In the genomic region with DNA sequence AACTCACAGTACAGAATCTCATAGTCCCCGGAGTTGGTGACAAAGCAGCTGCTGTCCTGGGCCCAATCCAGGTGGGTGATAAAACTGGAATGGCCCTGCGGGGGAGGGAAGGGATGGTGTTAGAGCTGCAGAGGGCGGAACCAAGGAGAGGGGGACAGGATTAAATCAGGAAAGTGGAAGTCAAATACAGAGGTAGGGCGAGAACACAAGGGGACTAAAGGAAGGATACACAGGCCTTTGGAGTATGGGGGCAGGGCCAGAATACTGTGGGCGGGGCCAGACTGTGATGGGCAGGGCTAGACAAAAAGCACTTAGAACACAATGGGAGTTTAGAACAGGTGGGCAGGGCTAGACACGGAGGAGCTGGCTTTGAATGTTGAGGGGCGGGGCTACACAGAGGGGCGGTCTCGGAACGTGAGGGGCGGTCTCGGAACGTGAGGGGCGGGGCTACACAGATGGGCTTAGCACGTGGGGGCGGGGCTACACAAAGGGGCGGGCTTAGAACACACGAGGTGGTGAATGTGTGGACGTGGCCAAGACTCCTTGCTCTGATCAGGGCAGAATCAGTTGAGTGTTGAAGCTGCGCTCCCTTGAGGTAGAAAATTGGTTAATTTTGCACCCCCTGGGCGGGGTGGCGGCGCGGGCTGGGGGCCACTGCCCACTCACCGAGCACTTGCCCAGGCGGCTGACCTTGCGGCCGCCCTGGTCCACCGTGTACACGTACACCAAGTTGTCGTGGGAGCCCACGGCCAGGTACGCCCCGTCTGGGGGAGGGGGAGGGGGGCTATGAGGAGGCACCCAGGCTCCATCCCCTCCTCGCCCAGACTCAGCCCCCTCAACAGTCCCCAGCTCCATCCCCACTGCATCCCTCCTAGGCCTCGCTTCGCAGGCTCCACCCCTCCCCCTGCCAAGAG, we compare ENCODE assay signal across 8 cellular contexts. TPM values are rescaled to one million over a fixed set of nuclear protein-coding genes. Genes with fewer than 3 reads are reported as not detected.
A peak's percentile ranks its signal among the peaks of the same experiment; 100 is the strongest.
DNase-seq lines count a peak whose midpoint lies in the region; ATAC-seq and TF ChIP-seq lines count a peak whose summit lies in the region.

No MANE protein-coding gene starts in this region.

- no peaks in the 10 kb centered on the region for H3K27me3 ChIP-seq in GM23338 (ENCODE audit: insufficient read depth)

- peak overlapping the region; percentile 92 for H3K27ac ChIP-seq in GM23338 (ENCODE audit: low read depth)

- H3K9me2 ChIP-seq in GM23338 (ENCODE audit: insufficient read depth) = no peaks in the 10 kb centered on the region

- H3K4me1 Mint-ChIP-seq in GM23338 = peaks cover 14% of the 10 kb centered on the region
- peaks cover 28% of the 10 kb centered on the region for H3K4me1 Mint-ChIP-seq in activated CD4-positive, alpha-beta memory T cell treated with anti-CD3 and anti-CD28 coated beads, Interleukin-2, amount 10 ng/mL, durations not matched to agents 7 days and 5 days
- H3K4me1 Mint-ChIP-seq in memory B cell = peaks cover 6% of the 10 kb centered on the region

- 0 out of 2 replicates have a peak, but pooled peaks cover 4% of the 10 kb centered on the region for H3F3A ChIP-seq in GM23338 (replicated peaks; ENCODE audit: low read depth)

- H3K79me2 ChIP-seq in GM23338 (replicated peaks; ENCODE audit: insufficient read depth) = no peaks in the 10 kb centered on the region

- H3K36me3 ChIP-seq in GM23338 (ENCODE audit: insufficient read depth) = no peaks in the 10 kb centered on the region

- DNase-seq in AG08396 (ENCODE audit: low spot score) = peak; percentile 87
- peak; percentile 99 for DNase-seq in GM23338 (ENCODE audit: low spot score)
- peak; percentile 30 for DNase-seq in NCI-H748 treated with DMSO at 0.1 percent for 48 hours (lab: John Stamatoyannopoulos, UW)
- peak; percentile 86 for DNase-seq in activated CD4-positive, alpha-beta memory T cell treated with anti-CD3 and anti-CD28 coated beads, Interleukin-2, amount 10 ng/mL, durations not matched to agents 7 days and 5 days
- DNase-seq in effector CD8-positive, alpha-beta T cell (lab: John Stamatoyannopoulos, UW) = peak; percentile 60
- DNase-seq in memory B cell (ENCODE audit: low spot score in 2 of 2) = peak; percentile 60 to 68
- DNase-seq in stimulated activated CD8-positive, alpha-beta memory T cell treated with anti-CD3 and anti-CD28 coated beads, Interleukin-4, amount 100 ng/mL, for 24 hours (ENCODE audit: low read depth) = peak; percentile 64

- no peaks in the 10 kb centered on the region for H4K20me1 ChIP-seq in GM23338 (replicated peaks; ENCODE audit: insufficient read depth)

- H3K27ac Mint-ChIP-seq in GM23338 (peak overlapping the region; percentile 96), memory B cell (no peak overlapping the region)
- H3K27ac Mint-ChIP-seq in activated CD4-positive, alpha-beta memory T cell treated with anti-CD3 and anti-CD28 coated beads, Interleukin-2, amount 10 ng/mL, durations not matched to agents 7 days and 5 days = peak overlapping the region; percentile 54

- H3K4me1 ChIP-seq in GM23338 (ENCODE audit: insufficient read depth) = peaks cover 11% of the 10 kb centered on the region; the same call in 1 of the 2 replicates

- POLR2A ChIA-PET in activated CD4-positive, alpha-beta memory T cell treated with anti-CD3 and anti-CD28 coated beads, Interleukin-2, amount 10 ng/mL, durations not matched to agents 7 days and 5 days (lab: Charles Lee) = interaction anchor here (8.0 kb wide), 1 partner anchor 25 kb away, joined by 85 read pairs; the partner anchor contains the start of gene EML2

- peak overlapping the region; percentile 96 for H3K4me2 ChIP-seq in GM23338

- H3K9me3 Mint-ChIP-seq in GM23338 = no peaks in the 10 kb centered on the region
- H3K9me3 Mint-ChIP-seq in activated CD4-positive, alpha-beta memory T cell treated with anti-CD3 and anti-CD28 coated beads, Interleukin-2, amount 10 ng/mL, durations not matched to agents 7 days and 5 days = no peaks in the 10 kb centered on the region
- no peaks in the 10 kb centered on the region for H3K9me3 Mint-ChIP-seq in memory B cell

- peak; percentile 90 for ATAC-seq in GM23338
- peak; percentile 96 for ATAC-seq in memory B cell (ENCODE audit: low read depth)
- ATAC-seq in HG02763 (IDR thresholded peaks at IDR 0.05; ENCODE audit: unreplicated experiment) = no peak

- peak overlapping the region; percentile 83 for H2AFZ ChIP-seq in GM23338

- CTCF ChIA-PET in activated CD4-positive, alpha-beta memory T cell treated with anti-CD3 and anti-CD28 coated beads, Interleukin-2, amount 10 ng/mL, durations not matched to agents 7 days and 5 days (lab: Charles Lee) = interaction anchor here (2.3 kb wide), 1 partner anchor 26 kb away, joined by 10 read pairs; no protein-coding TSS in a partner anchor

- no peak for TF ChIP-seq CTCF in GM23338 (conservative IDR thresholded peaks at IDR 0.05; ENCODE audit: low read depth in 2 of 2)

- H3K4me3 Mint-ChIP-seq in GM23338 (peak overlapping the region; percentile 92), memory B cell (no peak overlapping the region)
- H3K4me3 Mint-ChIP-seq in activated CD4-positive, alpha-beta memory T cell treated with anti-CD3 and anti-CD28 coated beads, Interleukin-2, amount 10 ng/mL, durations not matched to agents 7 days and 5 days = no peak overlapping the region

- H3K36me3 Mint-ChIP-seq in GM23338 (ENCODE audit: low read depth) (peaks cover 29% of the 10 kb centered on the region; the same call in 2 of the 3 replicates), memory B cell (peaks cover 31% of the 10 kb centered on the region)
- peaks cover 65% of the 10 kb centered on the region for H3K36me3 Mint-ChIP-seq in activated CD4-positive, alpha-beta memory T cell treated with anti-CD3 and anti-CD28 coated beads, Interleukin-2, amount 10 ng/mL, durations not matched to agents 7 days and 5 days (ENCODE audit: low read depth)

- H3K27me3 Mint-ChIP-seq in GM23338 (ENCODE audit: insufficient read depth, low read depth, poor library complexity) (peaks cover 13% of the 10 kb centered on the region), memory B cell (no peaks in the 10 kb centered on the region)
- H3K27me3 Mint-ChIP-seq in activated CD4-positive, alpha-beta memory T cell treated with anti-CD3 and anti-CD28 coated beads, Interleukin-2, amount 10 ng/mL, durations not matched to agents 7 days and 5 days = no peaks in the 10 kb centered on the region

- peak overlapping the region; percentile 95 for H3K4me3 ChIP-seq in GM23338

TF ChIP-seq in GM23338, 12 proteins besides CTCF, POLR2A, EP300 and RAD21:
- peak; percentile 58 for TF ChIP-seq POLR2AphosphoS5 (IDR thresholded peaks at IDR 0.05; ENCODE audit: low read depth)
- no peak for TF ChIP-seq ZNF331 (CRISPR knock-in tag; IDR thresholded peaks at IDR 0.05; ENCODE audit: low read depth)
TF ChIP-seq in GM23338: peak in this region for 1.

RNA-seq across cellular contexts. Expression of gene GPR4, which starts 14.0 kb away (rescaled TPM):
- 0.14 and 0.35 TPM in 2 replicates for total RNA-seq in GM23338 (2014; rRNA removed; shearing (Covaris generic))
- polyA plus RNA-seq in GM23338 (2016; fragmentation: Nextera tagmentation; extraction: Ambion mirVana) = 0.06 and 0.59 TPM in 2 replicates
- not detected for total RNA-seq in activated CD4-positive, alpha-beta memory T cell treated with anti-CD3 and anti-CD28 coated beads, Interleukin-2, amount 10 ng/mL, durations not matched to agents 7 days and 5 days

RNA-seq across cellular contexts. Expression of gene EML2, which starts 23.1 kb away (rescaled TPM):
- 28.9 and 33.9 TPM in 2 replicates for total RNA-seq in GM23338 (2014; rRNA removed; shearing (Covaris generic))
- 7.1 and 8.0 TPM in 2 replicates for polyA plus RNA-seq in GM23338 (2016; fragmentation: Nextera tagmentation; extraction: Ambion mirVana)
- 100 to 1,000 TPM; 136 to 146 TPM for total RNA-seq in activated CD4-positive, alpha-beta memory T cell treated with anti-CD3 and anti-CD28 coated beads, Interleukin-2, amount 10 ng/mL, durations not matched to agents 7 days and 5 days

RNA-seq across cellular contexts. Expression of gene OPA3, which starts 31.4 kb away (rescaled TPM):
- 13.5 and 14.5 TPM in 2 replicates for total RNA-seq in GM23338 (2014; rRNA removed; shearing (Covaris generic))
- 9.1 and 11.5 TPM in 2 replicates for polyA plus RNA-seq in GM23338 (2016; fragmentation: Nextera tagmentation; extraction: Ambion mirVana)
- total RNA-seq in activated CD4-positive, alpha-beta memory T cell treated with anti-CD3 and anti-CD28 coated beads, Interleukin-2, amount 10 ng/mL, durations not matched to agents 7 days and 5 days = 10 to 100 TPM; 12.0 to 12.9 TPM

RNA-seq across cellular contexts. Expression of gene GIPR, which starts 52.0 kb away (rescaled TPM):
- total RNA-seq in GM23338 (2014; rRNA removed; shearing (Covaris generic)) = 0.19 and 0.42 TPM in 2 replicates
- polyA plus RNA-seq in GM23338 (2016; fragmentation: Nextera tagmentation; extraction: Ambion mirVana) = 1.2 and 1.4 TPM in 2 replicates
- 10 to 100 TPM; 11.4 to 12.3 TPM for total RNA-seq in activated CD4-positive, alpha-beta memory T cell treated with anti-CD3 and anti-CD28 coated beads, Interleukin-2, amount 10 ng/mL, durations not matched to agents 7 days and 5 days

Comparison
In these comparisons a context has a peak if more than half of its experiments do, and no peak if none do; other contexts are left out.
1. DNase-seq: peak in every context shown above with its lines; median percentile 99 in GM23338; 87 in AG08396; 86 in activated CD4-positive, alpha-beta memory T cell treated with anti-CD3 and anti-CD28 coated beads, Interleukin-2, amount 10 ng/mL, durations not matched to agents 7 days and 5 days; 64 in memory B cell; 64 in stimulated activated CD8-positive, alpha-beta memory T cell treated with anti-CD3 and anti-CD28 coated beads, Interleukin-4, amount 100 ng/mL, for 24 hours; 60 in effector CD8-positive, alpha-beta T cell; 30 in NCI-H748 treated with DMSO at 0.1 percent for 48 hours.